Comparison of ENCODE assay signal across 18 cellular contexts in genomic region chr4:1753692-1754311, GRCh38. TPM values are rescaled to one million over a fixed set of nuclear protein-coding genes. Genes with fewer than 3 reads are reported as not detected.
"Had no signal": no experiment of that assay in that cellular context is flagged by ENCODE, and none has a peak within 500 bp of the region (broad histone marks: within the 10 kb centered on the region; RNA-seq: fewer than 3 reads in every experiment).

No MANE protein-coding gene starts in this region.

- H3K36me3 Mint-ChIP-seq: activated naive CD4-positive, alpha-beta T cell treated with anti-CD3 and anti-CD28 coated beads, Interleukin-2, amount 50 U/mL, for 24 hours; brain; memory B cell; natural killer cell treated with Interleukin-12 subunit alpha and Interleukin-12 subunit beta and Interleukin-15 and Interleukin-18, amount 100 ng/mL, for 72 hours had no signal

- DNase-seq: activated CD4-positive, alpha-beta T cell treated with anti-CD3 and anti-CD28 coated beads, Interleukin-2, amount 10 ng/mL, durations not matched to agents 7 days and 5 days; activated CD8-positive, alpha-beta memory T cell treated with anti-CD3 and anti-CD28 coated beads for 24 hours; amniotic stem cell; cerebellar nuclear complex; dermis blood vessel endothelial cell; erythroblast; occipital lobe; psoas muscle; stimulated activated CD4-positive, alpha-beta T cell treated with anti-CD3 and anti-CD28 coated beads, Interleukin-12 subunit alpha, Interleukin-12 subunit beta, amount 100 ng/mL, for 4 hours; stimulated activated naive CD4-positive, alpha-beta T cell; T1000; upper lobe of right lung had no signal

- H3K4me3 ChIP-seq: psoas muscle, upper lobe of right lung had no signal

- H3K9me3 Mint-ChIP-seq: activated CD4-positive, alpha-beta T cell treated with anti-CD3 and anti-CD28 coated beads, Interleukin-2, amount 10 ng/mL, durations not matched to agents 7 days and 5 days; activated naive CD4-positive, alpha-beta T cell treated with anti-CD3 and anti-CD28 coated beads, Interleukin-2, amount 50 U/mL, for 24 hours; brain; memory B cell; natural killer cell treated with Interleukin-12 subunit alpha and Interleukin-12 subunit beta and Interleukin-15 and Interleukin-18, amount 100 ng/mL, for 72 hours had no signal

- H3K27me3 Mint-ChIP-seq: activated CD4-positive, alpha-beta T cell treated with anti-CD3 and anti-CD28 coated beads, Interleukin-2, amount 10 ng/mL, durations not matched to agents 7 days and 5 days; activated naive CD4-positive, alpha-beta T cell treated with anti-CD3 and anti-CD28 coated beads, Interleukin-2, amount 50 U/mL, for 24 hours; brain; natural killer cell treated with Interleukin-12 subunit alpha and Interleukin-12 subunit beta and Interleukin-15 and Interleukin-18, amount 100 ng/mL, for 72 hours had no signal

- H3K27ac ChIP-seq: psoas muscle had no signal

- H3K4me1 Mint-ChIP-seq: activated naive CD4-positive, alpha-beta T cell treated with anti-CD3 and anti-CD28 coated beads, Interleukin-2, amount 50 U/mL, for 24 hours had no signal

- H3K27me3 ChIP-seq: upper lobe of right lung had no signal

- H3K36me3 ChIP-seq: upper lobe of right lung had no signal

- H3K27ac Mint-ChIP-seq: activated naive CD4-positive, alpha-beta T cell treated with anti-CD3 and anti-CD28 coated beads, Interleukin-2, amount 50 U/mL, for 24 hours; memory B cell; natural killer cell treated with Interleukin-12 subunit alpha and Interleukin-12 subunit beta and Interleukin-15 and Interleukin-18, amount 100 ng/mL, for 72 hours had no signal

- H3K4me1 ChIP-seq: psoas muscle had no signal

- ATAC-seq: left lobe of liver; natural killer cell treated with Interleukin-12 subunit alpha and Interleukin-12 subunit beta and Interleukin-15 and Interleukin-18, amount 100 ng/mL, for 72 hours; psoas muscle; sciatic nerve; upper lobe of right lung had no signal

- H3K4me3 Mint-ChIP-seq: activated CD4-positive, alpha-beta T cell treated with anti-CD3 and anti-CD28 coated beads, Interleukin-2, amount 10 ng/mL, durations not matched to agents 7 days and 5 days; activated naive CD4-positive, alpha-beta T cell treated with anti-CD3 and anti-CD28 coated beads, Interleukin-2, amount 50 U/mL, for 24 hours; brain; memory B cell; natural killer cell treated with Interleukin-12 subunit alpha and Interleukin-12 subunit beta and Interleukin-15 and Interleukin-18, amount 100 ng/mL, for 72 hours had no signal

- H3K9me3 ChIP-seq: psoas muscle, upper lobe of right lung had no signal

RNA-seq across cellular contexts. Expression of gene FGFR3, which starts 39.3 kb away (rescaled TPM):
- total RNA-seq: natural killer cell treated with Interleukin-12 subunit alpha and Interleukin-12 subunit beta and Interleukin-15 and Interleukin-18, amount 100 ng/mL, for 72 hours had no signal
